ENCODE assay signal across 1 cellular context in the genomic region with DNA sequence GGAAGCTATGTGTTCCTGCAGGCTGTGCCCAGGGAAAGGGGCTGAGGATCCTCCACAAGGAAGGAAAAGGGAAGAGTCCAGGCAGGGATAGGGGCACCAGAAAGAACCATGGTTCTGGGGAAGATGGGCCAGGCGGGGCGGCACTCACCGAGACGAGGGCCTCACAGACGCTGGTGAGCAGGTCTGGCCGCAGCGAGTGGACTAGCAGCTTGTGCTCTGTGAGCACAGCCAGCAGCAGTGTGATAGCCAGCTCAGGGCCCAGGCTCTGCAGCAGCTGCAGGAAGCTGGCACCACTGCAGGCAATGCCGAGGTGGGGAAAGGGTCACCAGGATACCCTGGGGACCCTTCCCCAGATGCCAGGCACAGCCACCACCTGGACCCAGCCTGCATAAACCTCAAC.
TF ChIP-seq lines count a peak whose summit lies in the region.

No MANE protein-coding gene starts in this region.

TF ChIP-seq in K562, 482 proteins besides CTCF, POLR2A, EP300 and RAD21:
- TF ChIP-seq RBFOX2 (IDR thresholded peaks at IDR 0.05; ENCODE audit: low read depth, low read length) (peak; percentile 39), KLF1 (tag; IDR thresholded peaks at IDR 0.05) (no peak), HIVEP1 (CRISPR knock-in tag; IDR thresholded peaks at IDR 0.05) (no peak), POLR2G (IDR thresholded peaks at IDR 0.05; ENCODE audit: low read depth, low read length) (peak; percentile 65), GTF2E2 (tag; IDR thresholded peaks at IDR 0.05) (no peak)
